ENCODE assay signal across 1 cellular context in genomic region chr16:84139628-84140258, GRCh38.
TF ChIP-seq lines count a peak whose summit lies in the region.

No MANE protein-coding gene starts in this region.

TF ChIP-seq in HCT116, 20 proteins besides CTCF, POLR2A, EP300 and RAD21 (continued from another document):
- TF ChIP-seq JUND (IDR thresholded peaks at IDR 0.05) (no peak), CBX3 (IDR thresholded peaks at IDR 0.05; ENCODE audit: low read depth) (no peak), EZH2phosphoT487 (IDR thresholded peaks at IDR 0.05; ENCODE audit: borderline replicate concordance) (no peak), EGR1 (IDR thresholded peaks at IDR 0.05; ENCODE audit: low read depth) (no peak), POLR2AphosphoS5 (IDR thresholded peaks at IDR 0.05; ENCODE audit: low read depth, low read length) (no peak), SIN3A (IDR thresholded peaks at IDR 0.05; ENCODE audit: low read depth) (no peak), FOSL1 (IDR thresholded peaks at IDR 0.05; ENCODE audit: low read depth) (no peak), ZBTB33 (IDR thresholded peaks at IDR 0.05; ENCODE audit: extremely low read depth, insufficient replicate concordance, low read length) (no peak)
- TF ChIP-seq, protein P1, sequence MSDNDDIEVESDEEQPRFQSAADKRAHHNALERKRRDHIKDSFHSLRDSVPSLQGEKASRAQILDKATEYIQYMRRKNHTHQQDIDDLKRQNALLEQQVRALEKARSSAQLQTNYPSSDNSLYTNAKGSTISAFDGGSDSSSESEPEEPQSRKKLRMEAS (IDR thresholded peaks at IDR 0.05), result no peak
